12 cellular contexts compared by ENCODE assay signal in the genomic region with DNA sequence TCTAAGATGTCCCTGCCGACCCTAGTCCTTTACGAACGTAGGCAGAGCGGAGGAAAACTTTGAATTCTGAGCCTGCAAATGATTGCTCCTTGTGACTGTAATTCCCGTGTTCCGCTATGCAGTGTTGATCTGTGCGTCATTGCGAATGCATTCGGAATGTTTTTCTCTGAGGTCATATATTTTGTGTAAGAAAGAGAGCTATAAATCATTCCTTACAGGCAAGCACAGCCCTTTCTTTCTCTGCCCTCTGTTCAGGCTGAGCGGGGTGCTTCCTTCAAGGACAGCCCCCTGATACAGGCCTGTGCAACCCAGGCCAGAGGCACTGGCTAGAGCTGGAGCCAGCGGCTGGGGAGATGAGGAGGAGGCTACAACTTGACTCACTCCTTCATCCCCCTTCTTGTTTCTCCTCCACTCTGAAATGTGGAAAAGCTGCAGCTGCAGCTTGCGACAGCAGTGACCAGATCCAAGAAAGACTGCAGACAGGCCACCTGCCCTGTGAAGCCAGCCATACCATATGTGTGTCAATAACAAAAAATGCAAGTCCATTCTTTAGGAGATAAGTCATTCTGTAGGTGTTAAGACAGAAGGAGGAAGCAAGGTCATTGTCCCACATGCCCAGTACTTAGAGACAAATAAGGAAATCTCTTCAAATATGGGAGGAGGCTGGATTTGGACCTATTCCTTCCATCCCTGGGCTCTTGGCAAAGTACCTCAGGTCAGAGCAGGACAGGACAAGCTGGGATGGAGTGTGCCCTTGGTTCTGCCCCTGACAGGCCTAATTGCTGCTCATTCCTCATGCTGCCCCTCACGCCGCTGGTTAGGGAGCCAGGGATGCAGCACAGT.
DNase-seq lines count a peak whose midpoint lies in the region; ATAC-seq, FAIRE-seq and TF ChIP-seq lines count a peak whose summit lies in the region.
"Had no signal": no experiment of that assay in that cellular context is flagged by ENCODE, and none has a peak within 500 bp of the region (broad histone marks: within the 10 kb centered on the region; RNA-seq: fewer than 3 reads in every experiment).

No MANE protein-coding gene starts in this region.

- TF ChIP-seq CTCF in PC-9 (conservative IDR thresholded peaks at IDR 0.05), result no peak
- TF ChIP-seq CTCF in fibroblast of mammary gland (conservative IDR thresholded peaks at IDR 0.05; ENCODE audit: control insufficient read depth, insufficient read depth, low read depth, low read length), result no peak
- TF ChIP-seq CTCF in D721Med (IDR thresholded peaks at IDR 0.05; ENCODE audit: insufficient read depth, missing control alignments), result no peak

- CTCF ChIA-PET in PC-9 (lab: Charles Lee), result no interaction called here
- CTCF ChIA-PET in activated CD4-positive, alpha-beta memory T cell treated with anti-CD3 and anti-CD28 coated beads for 36 hours (lab: Charles Lee), result no interaction called here

- no peaks in the 10 kb centered on the region for H4K20me1 ChIP-seq in PC-9 (ENCODE audit: insufficient read depth)
- H4K20me1 ChIP-seq: BLaER1 treated with 17β-estradiol and CSF1 and Interleukin-3, amounts not matched to agents 10 nM and 100 nM had no signal

- H3K79me2 ChIP-seq in PC-9 (ENCODE audit: low read depth), result no peaks in the 10 kb centered on the region

- no peak for ATAC-seq in HG02970 (IDR thresholded peaks at IDR 0.05; ENCODE audit: low FRiP score, unreplicated experiment)

- H3K4me1 Mint-ChIP-seq in activated CD4-positive, alpha-beta memory T cell treated with anti-CD3 and anti-CD28 coated beads for 36 hours (ENCODE audit: low read depth), result no peaks in the 10 kb centered on the region

- POLR2A ChIA-PET in PC-9 (lab: Charles Lee; ENCODE audit: unreplicated experiment), result no interaction called here
- POLR2A ChIA-PET in activated CD4-positive, alpha-beta memory T cell treated with anti-CD3 and anti-CD28 coated beads for 36 hours (lab: Charles Lee), result no interaction called here

- no peak overlapping the region for H3K27ac Mint-ChIP-seq in activated CD4-positive, alpha-beta memory T cell treated with anti-CD3 and anti-CD28 coated beads for 36 hours

- no peaks in the 10 kb centered on the region for H3K36me3 Mint-ChIP-seq in activated CD4-positive, alpha-beta memory T cell treated with anti-CD3 and anti-CD28 coated beads for 36 hours

- intact Hi-C loops in PC-9 (cut with micrococcal nuclease; ENCODE audit: unreplicated experiment), result no loop called here
- intact Hi-C loops in activated CD4-positive, alpha-beta memory T cell treated with anti-CD3 and anti-CD28 coated beads for 36 hours (cut with micrococcal nuclease), result no loop called here

- H3K4me3 Mint-ChIP-seq in activated CD4-positive, alpha-beta memory T cell treated with anti-CD3 and anti-CD28 coated beads for 36 hours, result no peak overlapping the region

- FAIRE-seq in D721Med (lab: Jason Lieb, UNC), result no peak

- peak overlapping the region; percentile 63 for H3K27ac ChIP-seq in PC-9
- H3K27ac ChIP-seq: BLaER1 treated with 17β-estradiol and CSF1 and Interleukin-3, amounts not matched to agents 10 nM and 100 nM; spleen had no signal

- no TSS peak for BruUV-seq in PC-9 (replicated peaks; lab: Mats Ljungman, UMichigan)

- H3F3A ChIP-seq in PC-9 (ENCODE audit: insufficient read depth, low read depth), result 0 out of 2 replicates have a peak, but pooled peaks cover 5% of the 10 kb centered on the region

- H3K36me3 ChIP-seq in PC-9 (ENCODE audit: low read depth), result no peaks in the 10 kb centered on the region
- H3K36me3 ChIP-seq: BLaER1 treated with 17β-estradiol and CSF1 and Interleukin-3, amounts not matched to agents 10 nM and 100 nM; spleen had no signal

- H2AFZ ChIP-seq in PC-9, result no peak overlapping the region; the same call in 1 of the 2 replicates

- DNase-seq in AG20443 (ENCODE audit: low spot score) (peak; percentile 51), PC-9 (peak; percentile 10 to 95), fibroblast of mammary gland (ENCODE audit: low read depth) (peak; percentile 92), non-pigmented ciliary epithelial cell (ENCODE audit: low read depth) (peak; percentile 78), D721Med (ENCODE audit: insufficient read length, low spot score) (no peak), germinal center (ENCODE audit: low spot score) (no peak)
- no peak for DNase-seq in activated CD4-positive, alpha-beta memory T cell treated with anti-CD3 and anti-CD28 coated beads for 36 hours
- DNase-seq: activated CD8-positive, alpha-beta memory T cell treated with anti-CD3 and anti-CD28 coated beads for 24 hours; cerebellar nuclear complex; spleen had no signal

- H3K4me1 ChIP-seq in PC-9 (replicated peaks; ENCODE audit: insufficient read depth), result peaks cover 16% of the 10 kb centered on the region; the same call in 1 of the 2 replicates
- H3K4me1 ChIP-seq: spleen had no signal

- no peaks in the 10 kb centered on the region for H3K9me3 Mint-ChIP-seq in activated CD4-positive, alpha-beta memory T cell treated with anti-CD3 and anti-CD28 coated beads for 36 hours

- H3K4me3 ChIP-seq in PC-9 (no peak overlapping the region), fibroblast of mammary gland (ENCODE audit: control insufficient read depth, low read depth, low read length) (no peak overlapping the region)
- H3K4me3 ChIP-seq: BLaER1 treated with 17β-estradiol and CSF1 and Interleukin-3, amounts not matched to agents 10 nM and 100 nM; spleen had no signal

- H3K9me2 ChIP-seq in PC-9 (ENCODE audit: insufficient read depth), result no peaks in the 10 kb centered on the region

- no peaks in the 10 kb centered on the region for H3K27me3 ChIP-seq in PC-9 (ENCODE audit: insufficient read depth, low read depth)
- H3K27me3 ChIP-seq: BLaER1 treated with 17β-estradiol and CSF1 and Interleukin-3, amounts not matched to agents 10 nM and 100 nM; spleen had no signal

- H3K9me3 ChIP-seq in PC-9 (ENCODE audit: insufficient read depth, low read depth), result no peaks in the 10 kb centered on the region
- H3K9me3 ChIP-seq: BLaER1 treated with 17β-estradiol and CSF1 and Interleukin-3, amounts not matched to agents 10 nM and 100 nM; spleen had no signal

- no peaks in the 10 kb centered on the region for H3K27me3 Mint-ChIP-seq in activated CD4-positive, alpha-beta memory T cell treated with anti-CD3 and anti-CD28 coated beads for 36 hours

- H3K4me2 ChIP-seq in PC-9, result peak overlapping the region; percentile 52
- H3K4me2 ChIP-seq: BLaER1 treated with 17β-estradiol and CSF1 and Interleukin-3, amounts not matched to agents 10 nM and 100 nM had no signal

Comparison
In these comparisons a context has a peak if more than half of its experiments do, and no peak if none do; other contexts are left out.
1. DNase-seq: peak in AG20443 (single experiment), PC-9 (2 of 2), fibroblast of mammary gland (single experiment) and non-pigmented ciliary epithelial cell (single experiment); none in D721Med (single experiment), germinal center (single experiment) and activated CD4-positive, alpha-beta memory T cell treated with anti-CD3 and anti-CD28 coated beads for 36 hours (single experiment).